ENCODE assay signal across 1 cellular context in genomic region chr12:63945777-63946176, GRCh38.
TF ChIP-seq lines count a peak whose summit lies in the region.

No MANE protein-coding gene starts in this region.

TF ChIP-seq in A549, 52 proteins besides CTCF, POLR2A, EP300 and RAD21 (continued from another document):
- TF ChIP-seq ELK1 (IDR thresholded peaks at IDR 0.05; ENCODE audit: low read depth, low read length), result no peak
- TF ChIP-seq KDM1A (IDR thresholded peaks at IDR 0.05; ENCODE audit: low read depth), result no peak
TF ChIP-seq in A549: peak in this region for 0.
